1 cellular context compared by ENCODE assay signal in genomic region chr17:6591599-6592158, GRCh38.
TF ChIP-seq lines count a peak whose summit lies in the region.

No MANE protein-coding gene starts in this region.

TF ChIP-seq in IMR-90, 13 proteins besides CTCF, POLR2A, EP300 and RAD21:
- TF ChIP-seq FOS (IDR thresholded peaks at IDR 0.05; ENCODE audit: low read depth, low read length) (no peak), CEBPB (IDR thresholded peaks at IDR 0.05; ENCODE audit: low read depth, low read length) (peak; percentile 96), CHD1 (IDR thresholded peaks at IDR 0.05; ENCODE audit: low read depth, low read length) (no peak), RCOR1 (IDR thresholded peaks at IDR 0.05; ENCODE audit: insufficient replicate concordance, low read length) (peak; percentile 17)
